Comparison of ENCODE assay signal across 8 cellular contexts in the genomic region with DNA sequence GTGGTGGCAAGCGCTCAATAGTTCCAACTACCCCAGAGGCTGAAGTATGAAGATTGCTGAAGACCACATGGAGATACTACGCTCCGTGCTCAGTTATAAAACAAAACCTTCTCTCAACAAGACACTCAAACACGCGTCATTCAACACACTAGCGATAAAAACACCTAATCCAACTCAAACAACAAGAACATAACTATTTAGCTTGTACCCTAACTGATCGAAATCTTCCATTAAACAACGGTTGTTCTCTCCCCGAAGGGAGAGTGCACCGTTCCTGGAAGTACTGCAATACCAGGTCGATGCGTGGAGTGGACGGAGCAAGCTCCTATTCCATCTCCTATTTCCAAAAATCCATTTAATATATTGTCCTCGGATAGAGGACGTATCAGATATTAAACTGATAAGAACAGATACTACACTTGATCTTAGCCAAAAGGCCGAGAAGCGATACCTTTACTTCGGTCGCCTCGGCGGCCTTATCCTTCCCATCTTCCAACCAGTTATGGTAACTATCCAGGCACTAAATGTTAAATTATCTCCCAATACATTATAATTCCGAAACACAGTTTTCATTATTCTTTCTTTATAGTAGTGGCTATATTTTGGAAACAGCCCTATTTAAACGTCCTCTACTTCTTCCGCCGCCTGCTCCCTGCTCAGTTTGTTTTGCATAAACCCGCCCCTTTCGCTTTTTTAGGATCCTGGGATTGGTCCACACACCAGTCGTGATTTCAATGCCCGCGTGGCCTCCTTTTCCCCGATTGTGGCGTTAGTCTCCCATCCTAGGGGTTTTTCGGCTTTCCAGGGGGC. TPM values are rescaled to one million over a fixed set of nuclear protein-coding genes. Genes with fewer than 3 reads are reported as not detected.
A peak's percentile ranks its signal among the peaks of the same experiment; 100 is the strongest.
DNase-seq lines count a peak whose midpoint lies in the region; ATAC-seq and TF ChIP-seq lines count a peak whose summit lies in the region.

No MANE protein-coding gene starts in this region.

- peaks cover 23% of the 10 kb centered on the region for H3K4me1 Mint-ChIP-seq in chondrocyte (ENCODE audit: low read depth)

- H3K27me3 ChIP-seq in right atrium auricular region: no peaks in the 10 kb centered on the region
- no peaks in the 10 kb centered on the region for H3K27me3 ChIP-seq in psoas muscle (ENCODE audit: insufficient read depth in 3 of 3, low read length in 2 of 3)

- WGBS in psoas muscle, 3 donors: 0% methylated on average over 33 of the region's 33 CpGs

- H3K27ac ChIP-seq in right atrium auricular region (peak overlapping the region; percentile 96 to 97), psoas muscle (peak overlapping the region; percentile 100)

- peak; percentile 93 for DNase-seq in GM13976 (ENCODE audit: low spot score)
- DNase-seq in NCI-H1417 treated with DMSO at 0.1 percent for 48 hours (lab: John Stamatoyannopoulos, UW): peak; percentile 99
- DNase-seq in SW480 (ENCODE audit: low spot score): peak; percentile 100
- peak in 55 of 56 donors; percentile 31 to 96 (median 78) for DNase-seq in amygdala (lab: John Stamatoyannopoulos, UW)
- peak; percentile 92 for DNase-seq in right atrium auricular region (ENCODE audit: low spot score)
- DNase-seq in psoas muscle: peak; percentile 77 to 88
- no peak for DNase-seq in chondrocyte (ENCODE audit: low spot score)

- H3K4me1 ChIP-seq in right atrium auricular region (peaks cover 0 to 26% of the 10 kb centered on the region in 2 donors), psoas muscle (peaks cover 12% of the 10 kb centered on the region)

- no peaks in the 10 kb centered on the region for H3K36me3 Mint-ChIP-seq in chondrocyte (ENCODE audit: low read depth)

- ATAC-seq in HG02763 (IDR thresholded peaks at IDR 0.05; ENCODE audit: unreplicated experiment) (peak; percentile 39), psoas muscle (peak; percentile 72 to 78 (median 78))

- H3K9me3 ChIP-seq in right atrium auricular region (no peaks in the 10 kb centered on the region), psoas muscle (no peaks in the 10 kb centered on the region)

- H3K4me3 ChIP-seq in right atrium auricular region (peak overlapping the region; percentile 69 to 94), psoas muscle (peak overlapping the region; percentile 84)

- no peak overlapping the region for H3K4me3 Mint-ChIP-seq in chondrocyte (ENCODE audit: unreplicated experiment)

- H3K36me3 ChIP-seq in right atrium auricular region (no peaks in the 10 kb centered on the region), psoas muscle (ENCODE audit: insufficient read depth in 1 of 2, low read depth in 1 of 2) (peaks cover 0 to 15% of the 10 kb centered on the region in 2 donors)

- no peaks in the 10 kb centered on the region for H3K27me3 Mint-ChIP-seq in chondrocyte (ENCODE audit: low read depth)

- in situ Hi-C loops in GM13976 (cut with MboI; ENCODE audit: low sequenced_read_pairs, unreplicated experiment): no loop called here

- no peak overlapping the region for H3K27ac Mint-ChIP-seq in chondrocyte (ENCODE audit: unreplicated experiment)

- H3K9me3 Mint-ChIP-seq in chondrocyte (ENCODE audit: low read depth): no peaks in the 10 kb centered on the region

- no peak for TF ChIP-seq CTCF in GM13976 (IDR thresholded peaks at IDR 0.05; ENCODE audit: borderline replicate concordance, control extremely low read depth, extremely low read depth, insufficient read depth, missing control alignments)
- TF ChIP-seq CTCF in right atrium auricular region (IDR thresholded peaks at IDR 0.05): no peak
- no peak for TF ChIP-seq CTCF in psoas muscle (IDR thresholded peaks at IDR 0.05)
- no peak for TF ChIP-seq CTCF in chondrocyte (IDR thresholded peaks at IDR 0.05)

- intact Hi-C loops in psoas muscle (cut with DNase I): loop anchor here in 1 of 2 donors (2.0 kb wide), 1 partner anchor 39 kb away; the partner anchor contains the start of gene SLC3A2

RNA-seq across cellular contexts. Expression of gene WDR74, which starts 2.2 kb away (rescaled TPM):
- total RNA-seq in right atrium auricular region: 10 to 100 TPM; 17.8 to 26.8 TPM
- 10 to 100 TPM; 32.9 to 74.9 (median 54.2) TPM for total RNA-seq in psoas muscle
- 100 to 1,000 TPM in 1 of 3 donors, 10 to 100 TPM in 2; 90.1 to 121 (median 92.5) TPM for polyA plus RNA-seq in psoas muscle
- 26.4 to 27.9 TPM (median 27.3 TPM) in 3 replicates for total RNA-seq in chondrocyte

RNA-seq across cellular contexts. Expression of gene TEX54, which starts 8.9 kb away (rescaled TPM):
- total RNA-seq in right atrium auricular region (not detected), psoas muscle (not detected), chondrocyte (0.65 TPM in 1 of 3 replicates, not detected in the others)
- not detected for polyA plus RNA-seq in psoas muscle

RNA-seq across cellular contexts. Expression of gene STX5, which starts 9.7 kb away (rescaled TPM):
- 10 to 100 TPM; 15.2 to 24.7 TPM for total RNA-seq in right atrium auricular region
- total RNA-seq in psoas muscle: 10 to 100 TPM; 16.0 to 24.6 (median 20.7) TPM
- 10 to 100 TPM; 18.2 to 21.1 (median 21.1) TPM for polyA plus RNA-seq in psoas muscle
- 44.0 to 52.2 TPM (median 45.5 TPM) in 3 replicates for total RNA-seq in chondrocyte

RNA-seq across cellular contexts. Expression of gene NXF1, which starts 36.3 kb away (rescaled TPM):
- 10 to 100 TPM; 33.9 to 35.9 TPM for total RNA-seq in right atrium auricular region
- total RNA-seq in psoas muscle: 10 to 100 TPM; 38.3 to 45.4 (median 41.9) TPM
- 10 to 100 TPM; 36.3 to 67.0 (median 49.7) TPM for polyA plus RNA-seq in psoas muscle
- total RNA-seq in chondrocyte: 51.3 to 69.5 TPM (median 52.4 TPM) in 3 replicates

RNA-seq across cellular contexts. Expression of gene SLC3A2, which starts 39.1 kb away (rescaled TPM):
- 10 to 100 TPM; 27.7 to 64.9 TPM for total RNA-seq in right atrium auricular region
- 100 to 1,000 TPM in 3 of 4 donors, 10 to 100 TPM in 1; 62.6 to 187 (median 132) TPM for total RNA-seq in psoas muscle
- 100 to 1,000 TPM; 149 to 374 (median 208) TPM for polyA plus RNA-seq in psoas muscle
- total RNA-seq in chondrocyte: 125 to 380 TPM (median 374 TPM) in 3 replicates
